In the genomic region with DNA sequence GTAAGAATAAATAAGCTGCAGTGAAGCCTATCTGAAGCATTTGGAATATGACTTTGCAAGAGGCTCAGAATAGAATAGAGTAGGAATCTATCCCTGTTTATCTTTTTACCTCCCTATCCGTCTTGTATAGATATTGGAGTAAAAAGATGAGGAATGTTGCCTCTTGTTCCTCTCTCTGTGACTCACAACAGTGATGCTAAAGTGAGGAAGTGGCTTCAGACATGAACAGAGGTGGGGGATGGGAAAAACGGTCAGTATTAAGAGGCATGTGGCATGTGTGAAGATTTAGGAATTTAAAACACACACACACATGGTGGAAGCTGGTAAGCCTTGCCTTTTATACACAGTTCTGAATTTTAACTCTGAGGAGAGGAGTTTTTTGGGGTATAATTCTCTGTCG, we compare ENCODE assay signal across 2 cellular contexts.
TF ChIP-seq lines count a peak whose summit lies in the region.

No MANE protein-coding gene starts in this region.

TF ChIP-seq in IMR-90, 13 proteins besides CTCF, POLR2A, EP300 and RAD21:
- no peak for TF ChIP-seq CEBPB (IDR thresholded peaks at IDR 0.05; ENCODE audit: low read depth, low read length)
- TF ChIP-seq FOS (IDR thresholded peaks at IDR 0.05; ENCODE audit: low read depth, low read length): no peak
- no peak for TF ChIP-seq RCOR1 (IDR thresholded peaks at IDR 0.05; ENCODE audit: insufficient replicate concordance, low read length)
- TF ChIP-seq CHD1 (IDR thresholded peaks at IDR 0.05; ENCODE audit: low read depth, low read length): no peak
- no peak for TF ChIP-seq MXI1 (IDR thresholded peaks at IDR 0.05; ENCODE audit: borderline replicate concordance, low read depth, low read length)
- TF ChIP-seq NFE2L2 (IDR thresholded peaks at IDR 0.05; ENCODE audit: low read depth, low read length): no peak
- TF ChIP-seq, protein P1, sequence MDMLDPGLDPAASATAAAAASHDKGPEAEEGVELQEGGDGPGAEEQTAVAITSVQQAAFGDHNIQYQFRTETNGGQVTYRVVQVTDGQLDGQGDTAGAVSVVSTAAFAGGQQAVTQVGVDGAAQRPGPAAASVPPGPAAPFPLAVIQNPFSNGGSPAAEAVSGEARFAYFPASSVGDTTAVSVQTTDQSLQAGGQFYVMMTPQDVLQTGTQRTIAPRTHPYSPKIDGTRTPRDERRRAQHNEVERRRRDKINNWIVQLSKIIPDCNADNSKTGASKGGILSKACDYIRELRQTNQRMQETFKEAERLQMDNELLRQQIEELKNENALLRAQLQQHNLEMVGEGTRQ (IDR thresholded peaks at IDR 0.05; ENCODE audit: low read depth, low read length): no peak
- TF ChIP-seq RFX5 (IDR thresholded peaks at IDR 0.05; ENCODE audit: low read depth, low read length): no peak
- TF ChIP-seq, protein P2, sequence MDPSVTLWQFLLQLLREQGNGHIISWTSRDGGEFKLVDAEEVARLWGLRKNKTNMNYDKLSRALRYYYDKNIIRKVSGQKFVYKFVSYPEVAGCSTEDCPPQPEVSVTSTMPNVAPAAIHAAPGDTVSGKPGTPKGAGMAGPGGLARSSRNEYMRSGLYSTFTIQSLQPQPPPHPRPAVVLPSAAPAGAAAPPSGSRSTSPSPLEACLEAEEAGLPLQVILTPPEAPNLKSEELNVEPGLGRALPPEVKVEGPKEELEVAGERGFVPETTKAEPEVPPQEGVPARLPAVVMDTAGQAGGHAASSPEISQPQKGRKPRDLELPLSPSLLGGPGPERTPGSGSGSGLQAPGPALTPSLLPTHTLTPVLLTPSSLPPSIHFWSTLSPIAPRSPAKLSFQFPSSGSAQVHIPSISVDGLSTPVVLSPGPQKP (IDR thresholded peaks at IDR 0.05; ENCODE audit: borderline replicate concordance, low read depth, low read length): no peak
- TF ChIP-seq MAFK (IDR thresholded peaks at IDR 0.05; ENCODE audit: low read depth, low read length): no peak
- TF ChIP-seq SMC3 (IDR thresholded peaks at IDR 0.05; ENCODE audit: low read depth, low read length): no peak
- no peak for TF ChIP-seq MAZ (IDR thresholded peaks at IDR 0.05; ENCODE audit: borderline replicate concordance, low read depth, low read length)
- no peak for TF ChIP-seq BHLHE40 (IDR thresholded peaks at IDR 0.05; ENCODE audit: low read depth, low read length)

TF ChIP-seq in WTC11, 78 proteins besides CTCF, POLR2A, EP300 and RAD21:
- TF ChIP-seq RORB (CRISPR knock-in tag; IDR thresholded peaks at IDR 0.05) (no peak), ZNF423 (CRISPR knock-in tag; IDR thresholded peaks at IDR 0.05) (no peak), ZNF317 (CRISPR knock-in tag; IDR thresholded peaks at IDR 0.05; ENCODE audit: borderline replicate concordance, low read depth) (no peak), CBFB (CRISPR knock-in tag; IDR thresholded peaks at IDR 0.05; ENCODE audit: low read depth) (no peak), SP1 (CRISPR knock-in tag; conservative IDR thresholded peaks at IDR 0.05) (no peak), ESRRA (CRISPR knock-in tag; IDR thresholded peaks at IDR 0.05; ENCODE audit: borderline replicate concordance) (no peak), NFYB (CRISPR knock-in tag; conservative IDR thresholded peaks at IDR 0.05; ENCODE audit: low read depth) (no peak), ZNF219 (CRISPR knock-in tag; IDR thresholded peaks at IDR 0.05; ENCODE audit: borderline replicate concordance) (no peak)
- TF ChIP-seq, protein P3, sequence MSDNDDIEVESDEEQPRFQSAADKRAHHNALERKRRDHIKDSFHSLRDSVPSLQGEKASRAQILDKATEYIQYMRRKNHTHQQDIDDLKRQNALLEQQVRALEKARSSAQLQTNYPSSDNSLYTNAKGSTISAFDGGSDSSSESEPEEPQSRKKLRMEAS (CRISPR knock-in tag; IDR thresholded peaks at IDR 0.05): no peak
- TF ChIP-seq, protein P4, sequence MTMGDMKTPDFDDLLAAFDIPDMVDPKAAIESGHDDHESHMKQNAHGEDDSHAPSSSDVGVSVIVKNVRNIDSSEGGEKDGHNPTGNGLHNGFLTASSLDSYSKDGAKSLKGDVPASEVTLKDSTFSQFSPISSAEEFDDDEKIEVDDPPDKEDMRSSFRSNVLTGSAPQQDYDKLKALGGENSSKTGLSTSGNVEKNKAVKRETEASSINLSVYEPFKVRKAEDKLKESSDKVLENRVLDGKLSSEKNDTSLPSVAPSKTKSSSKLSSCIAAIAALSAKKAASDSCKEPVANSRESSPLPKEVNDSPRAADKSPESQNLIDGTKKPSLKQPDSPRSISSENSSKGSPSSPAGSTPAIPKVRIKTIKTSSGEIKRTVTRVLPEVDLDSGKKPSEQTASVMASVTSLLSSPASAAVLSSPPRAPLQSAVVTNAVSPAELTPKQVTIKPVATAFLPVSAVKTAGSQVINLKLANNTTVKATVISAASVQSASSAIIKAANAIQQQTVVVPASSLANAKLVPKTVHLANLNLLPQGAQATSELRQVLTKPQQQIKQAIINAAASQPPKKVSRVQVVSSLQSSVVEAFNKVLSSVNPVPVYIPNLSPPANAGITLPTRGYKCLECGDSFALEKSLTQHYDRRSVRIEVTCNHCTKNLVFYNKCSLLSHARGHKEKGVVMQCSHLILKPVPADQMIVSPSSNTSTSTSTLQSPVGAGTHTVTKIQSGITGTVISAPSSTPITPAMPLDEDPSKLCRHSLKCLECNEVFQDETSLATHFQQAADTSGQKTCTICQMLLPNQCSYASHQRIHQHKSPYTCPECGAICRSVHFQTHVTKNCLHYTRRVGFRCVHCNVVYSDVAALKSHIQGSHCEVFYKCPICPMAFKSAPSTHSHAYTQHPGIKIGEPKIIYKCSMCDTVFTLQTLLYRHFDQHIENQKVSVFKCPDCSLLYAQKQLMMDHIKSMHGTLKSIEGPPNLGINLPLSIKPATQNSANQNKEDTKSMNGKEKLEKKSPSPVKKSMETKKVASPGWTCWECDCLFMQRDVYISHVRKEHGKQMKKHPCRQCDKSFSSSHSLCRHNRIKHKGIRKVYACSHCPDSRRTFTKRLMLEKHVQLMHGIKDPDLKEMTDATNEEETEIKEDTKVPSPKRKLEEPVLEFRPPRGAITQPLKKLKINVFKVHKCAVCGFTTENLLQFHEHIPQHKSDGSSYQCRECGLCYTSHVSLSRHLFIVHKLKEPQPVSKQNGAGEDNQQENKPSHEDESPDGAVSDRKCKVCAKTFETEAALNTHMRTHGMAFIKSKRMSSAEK (CRISPR knock-in tag; IDR thresholded peaks at IDR 0.05; ENCODE audit: borderline replicate concordance): no peak
- TF ChIP-seq, protein P5, sequence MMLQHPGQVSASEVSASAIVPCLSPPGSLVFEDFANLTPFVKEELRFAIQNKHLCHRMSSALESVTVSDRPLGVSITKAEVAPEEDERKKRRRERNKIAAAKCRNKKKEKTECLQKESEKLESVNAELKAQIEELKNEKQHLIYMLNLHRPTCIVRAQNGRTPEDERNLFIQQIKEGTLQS (CRISPR knock-in tag; conservative IDR thresholded peaks at IDR 0.05): no peak
- TF ChIP-seq, protein P6, sequence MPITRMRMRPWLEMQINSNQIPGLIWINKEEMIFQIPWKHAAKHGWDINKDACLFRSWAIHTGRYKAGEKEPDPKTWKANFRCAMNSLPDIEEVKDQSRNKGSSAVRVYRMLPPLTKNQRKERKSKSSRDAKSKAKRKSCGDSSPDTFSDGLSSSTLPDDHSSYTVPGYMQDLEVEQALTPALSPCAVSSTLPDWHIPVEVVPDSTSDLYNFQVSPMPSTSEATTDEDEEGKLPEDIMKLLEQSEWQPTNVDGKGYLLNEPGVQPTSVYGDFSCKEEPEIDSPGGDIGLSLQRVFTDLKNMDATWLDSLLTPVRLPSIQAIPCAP (CRISPR knock-in tag; IDR thresholded peaks at IDR 0.05): no peak
- TF ChIP-seq, protein P7, sequence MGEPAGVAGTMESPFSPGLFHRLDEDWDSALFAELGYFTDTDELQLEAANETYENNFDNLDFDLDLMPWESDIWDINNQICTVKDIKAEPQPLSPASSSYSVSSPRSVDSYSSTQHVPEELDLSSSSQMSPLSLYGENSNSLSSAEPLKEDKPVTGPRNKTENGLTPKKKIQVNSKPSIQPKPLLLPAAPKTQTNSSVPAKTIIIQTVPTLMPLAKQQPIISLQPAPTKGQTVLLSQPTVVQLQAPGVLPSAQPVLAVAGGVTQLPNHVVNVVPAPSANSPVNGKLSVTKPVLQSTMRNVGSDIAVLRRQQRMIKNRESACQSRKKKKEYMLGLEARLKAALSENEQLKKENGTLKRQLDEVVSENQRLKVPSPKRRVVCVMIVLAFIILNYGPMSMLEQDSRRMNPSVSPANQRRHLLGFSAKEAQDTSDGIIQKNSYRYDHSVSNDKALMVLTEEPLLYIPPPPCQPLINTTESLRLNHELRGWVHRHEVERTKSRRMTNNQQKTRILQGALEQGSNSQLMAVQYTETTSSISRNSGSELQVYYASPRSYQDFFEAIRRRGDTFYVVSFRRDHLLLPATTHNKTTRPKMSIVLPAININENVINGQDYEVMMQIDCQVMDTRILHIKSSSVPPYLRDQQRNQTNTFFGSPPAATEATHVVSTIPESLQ (CRISPR knock-in tag; IDR thresholded peaks at IDR 0.05): no peak
TF ChIP-seq in WTC11: peak in this region for 0.
